Comparison of ENCODE assay signal across 9 cellular contexts in the genomic region with DNA sequence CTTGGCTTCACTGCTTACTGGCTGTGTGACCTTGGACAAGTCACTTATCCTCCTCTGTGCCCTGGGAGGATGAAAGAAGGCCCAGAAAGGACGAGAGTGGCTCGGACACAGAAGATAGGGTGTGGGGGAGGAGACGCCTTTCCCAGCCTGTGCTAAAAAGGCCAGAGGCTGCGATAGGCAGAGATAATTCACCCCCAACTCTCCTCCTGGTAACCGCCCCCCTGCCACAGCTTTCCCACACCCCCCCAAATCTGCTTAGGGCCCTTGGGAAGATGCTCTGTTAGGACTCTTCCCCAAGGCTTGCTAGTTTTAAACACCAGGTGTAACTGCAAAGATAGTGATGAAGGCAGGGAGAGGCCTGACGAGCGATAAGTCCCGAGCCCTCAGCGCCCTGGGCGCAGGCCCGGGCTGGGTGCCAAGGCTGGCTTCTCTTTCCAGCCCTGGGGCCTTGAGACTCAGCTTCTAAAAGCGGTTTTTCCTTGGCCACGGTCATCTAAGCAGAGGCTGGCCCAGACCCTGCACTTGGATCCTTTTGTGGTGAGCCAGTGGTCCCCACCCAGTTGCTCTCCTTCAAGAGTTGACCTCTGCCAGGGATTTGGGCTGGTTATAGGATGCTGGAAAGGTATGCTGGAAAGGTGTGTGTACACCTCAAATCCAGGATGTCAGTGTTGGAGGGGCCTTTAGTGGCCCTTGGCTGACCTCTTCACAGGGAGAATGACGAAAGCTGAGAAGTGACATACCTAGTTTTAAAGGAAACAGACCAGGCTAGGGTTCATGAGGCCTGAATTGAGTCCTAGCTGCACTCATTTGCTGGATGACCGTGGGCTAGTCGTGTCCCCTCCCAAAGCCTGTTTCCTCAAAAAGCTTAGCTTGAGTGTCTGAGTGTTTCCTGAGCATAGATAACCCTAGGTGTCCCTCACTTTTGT. TPM values are rescaled to one million over a fixed set of nuclear protein-coding genes. Genes with fewer than 3 reads are reported as not detected.
DNase-seq lines count a peak whose midpoint lies in the region; ATAC-seq and TF ChIP-seq lines count a peak whose summit lies in the region.
"Had no signal": no experiment of that assay in that cellular context is flagged by ENCODE, and none has a peak within 500 bp of the region (broad histone marks: within the 10 kb centered on the region; RNA-seq: fewer than 3 reads in every experiment).

No MANE protein-coding gene starts in this region.

- TF ChIP-seq POLR2A in uterus (IDR thresholded peaks at IDR 0.05): no peak

- H3K9me3 Mint-ChIP-seq in activated CD8-positive, alpha-beta memory T cell treated with anti-CD3 and anti-CD28 coated beads, Interleukin-2, amount 10 ng/mL, durations not matched to agents 7 days and 5 days (ENCODE audit: low read depth): no peaks in the 10 kb centered on the region
- no peaks in the 10 kb centered on the region for H3K9me3 Mint-ChIP-seq in brain

- H3K4me1 ChIP-seq in mucosa of descending colon (ENCODE audit: low read depth): no peaks in the 10 kb centered on the region
- H3K4me1 ChIP-seq in uterus: peaks cover 0 to 6% of the 10 kb centered on the region in 2 donors

- H3K27me3 Mint-ChIP-seq in activated CD8-positive, alpha-beta memory T cell treated with anti-CD3 and anti-CD28 coated beads, Interleukin-2, amount 10 ng/mL, durations not matched to agents 7 days and 5 days: no peaks in the 10 kb centered on the region
- H3K27me3 Mint-ChIP-seq in brain: peaks cover 3% of the 10 kb centered on the region

- no peak overlapping the region for H3K4me3 ChIP-seq in mucosa of descending colon
- no peak overlapping the region for H3K4me3 ChIP-seq in uterus

- CTCF ChIA-PET in activated CD8-positive, alpha-beta memory T cell treated with anti-CD3 and anti-CD28 coated beads, Interleukin-2, amount 10 ng/mL, durations not matched to agents 7 days and 5 days (lab: Charles Lee): interaction anchor here (0.9 to 5.9 kb wide), 6 partner anchors 9 to 60 kb away, joined by 3 to 22 read pairs (median 4); no protein-coding TSS in a partner anchor

- peak overlapping the region; percentile 31 for H3K27ac Mint-ChIP-seq in activated CD8-positive, alpha-beta memory T cell treated with anti-CD3 and anti-CD28 coated beads, Interleukin-2, amount 10 ng/mL, durations not matched to agents 7 days and 5 days
- H3K27ac Mint-ChIP-seq in brain: peak overlapping the region in 3 of 5 experiments; percentile 78 to 95 (median 90)

- H3K36me3 ChIP-seq in mucosa of descending colon (ENCODE audit: low read depth) (no peaks in the 10 kb centered on the region), uterus (no peaks in the 10 kb centered on the region)

- peaks cover 2% of the 10 kb centered on the region for H3K36me3 Mint-ChIP-seq in activated CD8-positive, alpha-beta memory T cell treated with anti-CD3 and anti-CD28 coated beads, Interleukin-2, amount 10 ng/mL, durations not matched to agents 7 days and 5 days
- H3K36me3 Mint-ChIP-seq in brain: no peaks in the 10 kb centered on the region

- H3K4me1 Mint-ChIP-seq in activated CD8-positive, alpha-beta memory T cell treated with anti-CD3 and anti-CD28 coated beads, Interleukin-2, amount 10 ng/mL, durations not matched to agents 7 days and 5 days: peaks cover 39% of the 10 kb centered on the region
- peaks cover 20% of the 10 kb centered on the region for H3K4me1 Mint-ChIP-seq in brain

- no peak overlapping the region for H3K4me3 Mint-ChIP-seq in activated CD8-positive, alpha-beta memory T cell treated with anti-CD3 and anti-CD28 coated beads, Interleukin-2, amount 10 ng/mL, durations not matched to agents 7 days and 5 days
- H3K4me3 Mint-ChIP-seq in brain: peak overlapping the region in 1 of 5 experiments; percentile 84

- DNase-seq in activated CD8-positive, alpha-beta memory T cell treated with anti-CD3 and anti-CD28 coated beads, Interleukin-2, amount 10 ng/mL, durations not matched to agents 7 days and 5 days: no peak
- DNase-seq in activated CD8-positive, alpha-beta memory T cell treated with anti-CD3 and anti-CD28 coated beads, Interleukin-2, amount 50 U/mL, for 4 hours: no peak
- DNase-seq in mucosa of descending colon (peak; percentile 22 to 60 (median 38)), uterus (peak in 1 of 2 donors; percentile 54)
- DNase-seq in central memory CD4-positive, alpha-beta T cell: no peak
- DNase-seq: NCI-H82 had no signal

- no peaks in the 10 kb centered on the region for H3K9me3 ChIP-seq in mucosa of descending colon
- H3K9me3 ChIP-seq in uterus: no peaks in the 10 kb centered on the region

- TF ChIP-seq CTCF in brain (conservative IDR thresholded peaks at IDR 0.05): no peak
- TF ChIP-seq CTCF in mucosa of descending colon (IDR thresholded peaks at IDR 0.05): no peak
- TF ChIP-seq CTCF in uterus (IDR thresholded peaks at IDR 0.05): no peak

- no peak for ATAC-seq in activated CD8-positive, alpha-beta memory T cell treated with anti-CD3 and anti-CD28 coated beads, Interleukin-2, amount 10 ng/mL, durations not matched to agents 7 days and 5 days
- ATAC-seq in mucosa of descending colon: no peak
- no peak for ATAC-seq in GM21367 (IDR thresholded peaks at IDR 0.05; ENCODE audit: unreplicated experiment)
- ATAC-seq in GM21825 (IDR thresholded peaks at IDR 0.05; ENCODE audit: unreplicated experiment): no peak

- peak overlapping the region; percentile 93 to 94 for H3K27ac ChIP-seq in uterus

- no peaks in the 10 kb centered on the region for H3K27me3 ChIP-seq in uterus

- intact Hi-C loops in mucosa of descending colon (cut with DNase I, micrococcal nuclease) (no loop called here), uterus (cut with DNase I; ENCODE audit: low total_unique reads) (no loop called here)

RNA-seq across cellular contexts. Expression of a gene that starts 3.4 kb away (rescaled TPM):
- total RNA-seq in activated CD8-positive, alpha-beta memory T cell treated with anti-CD3 and anti-CD28 coated beads, Interleukin-2, amount 10 ng/mL, durations not matched to agents 7 days and 5 days: 100 to 1,000 TPM; 108 to 121 TPM
- polyA plus RNA-seq in brain (ENCODE audit: insufficient read depth, low read depth, low replicate concordance): 53.1 TPM
- 10 to 100 TPM; 27.3 to 47.5 (median 33.1) TPM for total RNA-seq in mucosa of descending colon
- total RNA-seq in uterus: 10 to 100 TPM in 3 of 4 donors, 1 to 10 TPM in 1; 9.2 to 65.3 (median 20.6) TPM

RNA-seq across cellular contexts. Expression of a gene that starts 11.9 kb away (rescaled TPM):
- total RNA-seq in activated CD8-positive, alpha-beta memory T cell treated with anti-CD3 and anti-CD28 coated beads, Interleukin-2, amount 10 ng/mL, durations not matched to agents 7 days and 5 days: under 1 TPM in 1 of 2 experiments, not detected in 1; 0.23 TPM
- 1.6 TPM for polyA plus RNA-seq in brain (ENCODE audit: insufficient read depth, low read depth, low replicate concordance)
- total RNA-seq in mucosa of descending colon (10 to 100 TPM in 1 of 3 donors, 1 to 10 TPM in 1, under 1 TPM in 1; 0.64 to 30.7 (median 6.8) TPM), uterus (100 to 1,000 TPM in 1 of 4 donors, 10 to 100 TPM in 1, under 1 TPM in 1, not detected in 1; 0.90 to 119 (median 19.6) TPM)

RNA-seq across cellular contexts. Expression of a gene that starts 24.0 kb away (rescaled TPM):
- 1 to 10 TPM in 1 of 2 experiments, under 1 TPM in 1; 0.35 to 1.1 TPM for total RNA-seq in activated CD8-positive, alpha-beta memory T cell treated with anti-CD3 and anti-CD28 coated beads, Interleukin-2, amount 10 ng/mL, durations not matched to agents 7 days and 5 days
- 24.4 TPM for polyA plus RNA-seq in brain (ENCODE audit: insufficient read depth, low read depth, low replicate concordance)
- total RNA-seq in mucosa of descending colon: 1 to 10 TPM in 2 of 3 donors, under 1 TPM in 1; 0.52 to 2.6 (median 1.2) TPM
- 10 to 100 TPM in 1 of 4 donors, 1 to 10 TPM in 2, not detected in 1; 2.3 to 11.3 (median 6.2) TPM for total RNA-seq in uterus

RNA-seq across cellular contexts. Expression of a gene that starts 47.5 kb away (rescaled TPM):
- total RNA-seq in activated CD8-positive, alpha-beta memory T cell treated with anti-CD3 and anti-CD28 coated beads, Interleukin-2, amount 10 ng/mL, durations not matched to agents 7 days and 5 days: 1 to 10 TPM in 1 of 2 experiments, under 1 TPM in 1; 0.67 to 1.6 TPM
- 11.2 TPM for polyA plus RNA-seq in brain (ENCODE audit: insufficient read depth, low read depth, low replicate concordance)
- total RNA-seq in mucosa of descending colon (100 to 1,000 TPM in 2 of 3 donors, 10 to 100 TPM in 1; 53.0 to 248 (median 160) TPM), uterus (1,000 to 10,000 TPM in 1 of 4 donors, 100 to 1,000 TPM in 2, 10 to 100 TPM in 1; 59.4 to 4,880 (median 491) TPM)

RNA-seq across cellular contexts. Expression of a gene that starts 58.8 kb away (rescaled TPM):
- 10 to 100 TPM; 13.6 to 20.9 TPM for total RNA-seq in activated CD8-positive, alpha-beta memory T cell treated with anti-CD3 and anti-CD28 coated beads, Interleukin-2, amount 10 ng/mL, durations not matched to agents 7 days and 5 days
- 80.8 TPM for polyA plus RNA-seq in brain (ENCODE audit: insufficient read depth, low read depth, low replicate concordance)
- total RNA-seq in mucosa of descending colon (10 to 100 TPM; 51.0 to 91.6 (median 72.6) TPM), uterus (10 to 100 TPM; 12.9 to 62.6 (median 32.4) TPM)

Comparison
In these comparisons a context has a peak if more than half of its experiments do, and no peak if none do; other contexts are left out.
1. DNase-seq: peak in mucosa of descending colon (3 of 3); none in activated CD8-positive, alpha-beta memory T cell treated with anti-CD3 and anti-CD28 coated beads, Interleukin-2, amount 10 ng/mL, durations not matched to agents 7 days and 5 days (single experiment), activated CD8-positive, alpha-beta memory T cell treated with anti-CD3 and anti-CD28 coated beads, Interleukin-2, amount 50 U/mL, for 4 hours (single experiment) and central memory CD4-positive, alpha-beta T cell (single experiment).